19 cellular contexts compared by ENCODE assay signal in the genomic region with DNA sequence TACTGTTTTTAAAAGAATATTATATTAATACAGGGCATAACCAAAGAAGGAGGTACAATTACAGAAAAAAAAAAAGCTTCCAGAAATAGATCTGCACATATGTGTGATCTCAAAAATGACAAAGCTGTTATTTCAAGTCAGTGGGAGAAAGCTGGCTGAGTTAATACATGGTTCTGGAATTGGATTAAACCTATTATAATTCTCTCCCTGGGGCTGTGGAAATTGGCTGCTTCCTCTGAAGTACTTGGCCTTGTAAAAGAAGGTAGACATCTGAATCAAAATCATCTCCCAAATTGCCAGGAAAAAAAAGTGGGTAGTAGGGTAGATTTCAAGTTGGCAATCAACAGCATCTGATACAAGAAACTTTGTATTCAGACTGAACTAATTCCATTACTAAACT.
DNase-seq lines count a peak whose midpoint lies in the region; TF ChIP-seq lines count a peak whose summit lies in the region.
"Had no signal": no experiment of that assay in that cellular context is flagged by ENCODE, and none has a peak within 500 bp of the region (broad histone marks: within the 10 kb centered on the region; RNA-seq: fewer than 3 reads in every experiment).

No MANE protein-coding gene starts in this region.

- H3K4me1 ChIP-seq in ascending aorta (no peaks in the 10 kb centered on the region), Karpas-422 (ENCODE audit: low read length) (no peaks in the 10 kb centered on the region)
- H3K4me1 ChIP-seq: Peyer's patch, SJSA1 had no signal

- H3K27me3 ChIP-seq in ascending aorta: no peaks in the 10 kb centered on the region
- H3K27me3 ChIP-seq in Karpas-422 (ENCODE audit: low read length): no peaks in the 10 kb centered on the region
- H3K27me3 ChIP-seq: Peyer's patch, SJSA1 had no signal

- H3K4me3 ChIP-seq in fibroblast of the aortic adventitia (ENCODE audit: low read depth, low read length): no peak overlapping the region
- no peak overlapping the region for H3K4me3 ChIP-seq in ascending aorta
- no peak overlapping the region for H3K4me3 ChIP-seq in Karpas-422 (ENCODE audit: low read length)
- H3K4me3 ChIP-seq: Peyer's patch, SJSA1 had no signal

- peaks cover 0 to 7% of the 10 kb centered on the region in 2 donors for H3K9me3 ChIP-seq in ascending aorta
- H3K9me3 ChIP-seq in Karpas-422 (ENCODE audit: low read length): no peaks in the 10 kb centered on the region
- H3K9me3 ChIP-seq: Peyer's patch, SJSA1 had no signal

- H3K9me2 ChIP-seq in Karpas-422 (replicated peaks; ENCODE audit: insufficient read depth, low read length): no peaks in the 10 kb centered on the region

- H3K27ac ChIP-seq in ascending aorta (no peak overlapping the region), Karpas-422 (ENCODE audit: low read length) (no peak overlapping the region)
- H3K27ac ChIP-seq: Peyer's patch, SJSA1 had no signal

- H3K4me2 ChIP-seq in Karpas-422 (ENCODE audit: low read depth, low read length, poor library complexity, severe bottlenecking): no peak overlapping the region

- intact Hi-C loops in ascending aorta (cut with DNase I): no loop called here

- H3K79me2 ChIP-seq in Karpas-422 (ENCODE audit: low read length): no peaks in the 10 kb centered on the region

- H4K20me1 ChIP-seq in Karpas-422 (ENCODE audit: insufficient read depth, low read depth, low read length): no peaks in the 10 kb centered on the region

- H3K9ac ChIP-seq in Karpas-422 (ENCODE audit: low read length): no peak overlapping the region

- H3K36me3 ChIP-seq in ascending aorta (no peaks in the 10 kb centered on the region), Karpas-422 (ENCODE audit: insufficient read depth, low read length) (no peaks in the 10 kb centered on the region)
- H3K36me3 ChIP-seq: Peyer's patch, SJSA1 had no signal

- H2AFZ ChIP-seq in Karpas-422 (ENCODE audit: low read length): no peak overlapping the region

- DNase-seq in NCI-H748 (lab: John Stamatoyannopoulos, UW; ENCODE audit: unreplicated experiment): peak; percentile 1
- DNase-seq in NCI-H748 treated with DMSO at 0.1 percent for 48 hours (lab: John Stamatoyannopoulos, UW): no peak
- DNase-seq in NCI-H82 (lab: John Stamatoyannopoulos, UW): peak; percentile 74
- DNase-seq in fibroblast of the aortic adventitia (ENCODE audit: low read depth): peak; percentile 64
- peak; percentile 1 for DNase-seq in putamen (ENCODE audit: low spot score)
- DNase-seq in ascending aorta (ENCODE audit: low spot score in 2 of 2): no peak
- DNase-seq in NCI-H345 (lab: John Stamatoyannopoulos, UW): no peak
- DNase-seq in Karpas-422: no peak
- DNase-seq: 8988T; CD4-positive, alpha-beta T cell; DMS79; H7; KG1; NCI-H1436; NCI-H2029 treated with DMSO at 0.1 percent for 48 hours; NCI-H510A treated with DMSO at 0.1 percent for 48 hours; NK-92 treated with Interleukin-12 subunit alpha and Interleukin-12 subunit beta, amount 100 ng/mL, for 24 hours; Peyer's patch had no signal

- no peak for TF ChIP-seq CTCF in fibroblast of the aortic adventitia (IDR thresholded peaks at IDR 0.05; ENCODE audit: insufficient read depth, low read length)
- TF ChIP-seq CTCF in ascending aorta (IDR thresholded peaks at IDR 0.05): no peak

Comparison
In these comparisons a context has a peak if more than half of its experiments do, and no peak if none do; other contexts are left out.
1. DNase-seq: peak in NCI-H748 (single experiment), NCI-H82 (single experiment), fibroblast of the aortic adventitia (single experiment) and putamen (single experiment); none in NCI-H748 treated with DMSO at 0.1 percent for 48 hours (single experiment), ascending aorta (0 of 2), NCI-H345 (single experiment) and Karpas-422 (single experiment).